ENCODE assay signal across 8 cellular contexts in the genomic region with DNA sequence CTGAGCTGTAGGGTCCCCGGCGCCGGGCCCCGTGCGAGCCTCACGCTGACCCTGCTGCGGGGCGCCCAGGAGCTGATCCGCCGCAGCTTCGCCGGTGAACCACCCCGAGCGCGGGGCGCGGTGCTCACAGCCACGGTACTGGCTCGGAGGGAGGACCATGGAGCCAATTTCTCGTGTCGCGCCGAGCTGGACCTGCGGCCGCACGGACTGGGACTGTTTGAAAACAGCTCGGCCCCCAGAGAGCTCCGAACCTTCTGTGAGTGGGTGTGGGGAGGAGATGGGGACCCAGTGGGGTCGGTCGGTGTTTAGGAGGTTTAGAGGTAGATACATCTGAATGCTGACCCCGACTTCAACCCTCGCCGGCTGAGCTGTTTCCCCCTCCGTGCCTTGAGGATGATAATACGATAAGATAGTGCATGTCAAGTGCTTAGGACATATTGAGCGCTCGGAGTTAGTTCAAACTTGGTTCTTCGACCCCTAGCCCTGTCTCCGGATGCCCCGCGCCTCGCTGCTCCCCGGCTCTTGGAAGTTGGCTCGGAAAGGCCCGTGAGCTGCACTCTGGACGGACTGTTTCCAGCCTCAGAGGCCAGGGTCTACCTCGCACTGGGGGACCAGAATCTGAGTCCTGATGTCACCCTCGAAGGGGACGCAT. TPM values are rescaled to one million over a fixed set of nuclear protein-coding genes. Genes with fewer than 3 reads are reported as not detected.
A peak's percentile ranks its signal among the peaks of the same experiment; 100 is the strongest.
DNase-seq lines count a peak whose midpoint lies in the region; ATAC-seq and TF ChIP-seq lines count a peak whose summit lies in the region.
"Had no signal": no experiment of that assay in that cellular context is flagged by ENCODE, and none has a peak within 500 bp of the region (broad histone marks: within the 10 kb centered on the region; RNA-seq: fewer than 3 reads in every experiment).

No MANE protein-coding gene starts in this region.

- H3K9me2 ChIP-seq in hepatocyte (replicated peaks; ENCODE audit: insufficient read depth): no peaks in the 10 kb centered on the region

- H3K36me3 ChIP-seq in HAP-1 (replicated peaks): peaks cover 10% of the 10 kb centered on the region
- peaks cover 25% of the 10 kb centered on the region for H3K36me3 ChIP-seq in WERI-Rb-1
- H3K36me3 ChIP-seq in hepatocyte (replicated peaks; ENCODE audit: insufficient read depth, low read depth): no peaks in the 10 kb centered on the region
- H3K36me3 ChIP-seq in spleen: no peaks in the 10 kb centered on the region

- H3K79me2 ChIP-seq in hepatocyte: no peaks in the 10 kb centered on the region

- 8% methylated on average over 49 of the region's 49 CpGs for WGBS in hepatocyte (ENCODE audit: low lambda C conversion rate, missing lambda C conversion rate)
- WGBS in spleen, 5 donors: 0 to 2% (median 2%) methylated on average over 3 to 49 of the region's 49 CpGs

- TF ChIP-seq CTCF in WERI-Rb-1 (IDR thresholded peaks at IDR 0.05; ENCODE audit: low read depth, low read length) (no peak), hepatocyte (IDR thresholded peaks at IDR 0.05; ENCODE audit: poor library complexity) (no peak), spleen (IDR thresholded peaks at IDR 0.05 in 8 of 11, conservative IDR thresholded peaks at IDR 0.05 in 3 of 11) (no peak)

- in situ Hi-C loops in HAP-1 (cut with MboI; ENCODE audit: low sequenced_read_pairs): no loop called here

- no peaks in the 10 kb centered on the region for H3K27me3 ChIP-seq in HAP-1 (ENCODE audit: low read depth)
- H3K27me3 ChIP-seq in WERI-Rb-1 (ENCODE audit: insufficient read depth, low read depth, severe bottlenecking): peaks cover 9% of the 10 kb centered on the region
- H3K27me3 ChIP-seq in hepatocyte: peaks cover 97% of the 10 kb centered on the region
- H3K27me3 ChIP-seq in spleen (replicated peaks in 1 of 7): peaks cover 20 to 100% (median 95%) of the 10 kb centered on the region in 7 donors

- H3K9me3 ChIP-seq in HAP-1 (no peaks in the 10 kb centered on the region), WERI-Rb-1 (ENCODE audit: severe bottlenecking) (no peaks in the 10 kb centered on the region), hepatocyte (ENCODE audit: low read depth) (no peaks in the 10 kb centered on the region), spleen (no peaks in the 10 kb centered on the region)

- H3K4me3 ChIP-seq in HAP-1 (peak overlapping the region; percentile 51), WERI-Rb-1 (ENCODE audit: low read depth, low read length) (peak overlapping the region; percentile 63), hepatocyte (no peak overlapping the region), spleen (peak overlapping the region; percentile 14 to 70 (median 43))

- DNase-seq in HAP-1 (ENCODE audit: low spot score in 2 of 2) (no peak), WERI-Rb-1 (no peak), hepatocyte (ENCODE audit: low spot score) (no peak), spleen (no peak), GOT3 (lab: John Stamatoyannopoulos, UW) (no peak)

- no peaks in the 10 kb centered on the region for H4K20me1 ChIP-seq in hepatocyte (ENCODE audit: insufficient read depth, poor library complexity, severe bottlenecking)

- intact Hi-C loops in spleen (cut with DNase I; ENCODE audit: low total_unique reads): no loop called here

- no peak for TF ChIP-seq POLR2A in spleen (IDR thresholded peaks at IDR 0.05)

- H3K4me2 ChIP-seq in hepatocyte: peak overlapping the region; percentile 80

- peak overlapping the region; percentile 41 for H2AFZ ChIP-seq in hepatocyte

- H3K4me1 ChIP-seq in HAP-1: peaks cover 14% of the 10 kb centered on the region
- H3K4me1 ChIP-seq in hepatocyte (ENCODE audit: insufficient read depth): peaks cover 46% of the 10 kb centered on the region
- H3K4me1 ChIP-seq in spleen: peaks cover 67 to 100% (median 90%) of the 10 kb centered on the region in 6 donors

- no peak overlapping the region for H3K27ac ChIP-seq in WERI-Rb-1
- H3K27ac ChIP-seq in hepatocyte: no peak overlapping the region
- peak overlapping the region in 4 of 8 donors; percentile 8 to 20 (median 14) for H3K27ac ChIP-seq in spleen

- no peak for ATAC-seq in HG02970 (IDR thresholded peaks at IDR 0.05; ENCODE audit: low FRiP score, unreplicated experiment)
- no peak for ATAC-seq in HG03571 (IDR thresholded peaks at IDR 0.05; ENCODE audit: unreplicated experiment)

RNA-seq across cellular contexts. Expression of a gene that starts 1.9 kb away (rescaled TPM):
- total RNA-seq in hepatocyte (0.23 and 0.92 TPM in 2 replicates), spleen (1 to 10 TPM in 4 of 7 donors, under 1 TPM in 3; 0.33 to 1.4 (median 1.0) TPM)
- polyA plus RNA-seq in hepatocyte (0.57 and 3.3 TPM in 2 replicates), spleen (under 1 TPM; 0.07 to 0.29 (median 0.21) TPM)

RNA-seq across cellular contexts. Expression of a gene that starts 4.9 kb away (rescaled TPM):
- total RNA-seq in hepatocyte (4.5 and 7.9 TPM in 2 replicates), spleen (1 to 10 TPM; 1.2 to 3.7 (median 1.6) TPM)
- polyA plus RNA-seq in hepatocyte (1.6 and 5.6 TPM in 2 replicates), spleen (under 1 TPM; 0.48 to 0.57 (median 0.49) TPM)
- total RNA-seq: HT1080 had no signal

RNA-seq across cellular contexts. Expression of a gene that starts 17.9 kb away (rescaled TPM):
- total RNA-seq in hepatocyte (2.6 and 5.8 TPM in 2 replicates), spleen (1 to 10 TPM; 2.7 to 7.0 (median 3.2) TPM)
- polyA plus RNA-seq in hepatocyte (10.3 TPM in 2 replicates), spleen (10 to 100 TPM; 11.6 to 24.1 (median 19.7) TPM)

RNA-seq across cellular contexts. Expression of a gene that starts 20.8 kb away (rescaled TPM):
- total RNA-seq in hepatocyte (19.9 and 25.6 TPM in 2 replicates), spleen (100 to 1,000 TPM in 5 of 7 donors, 10 to 100 TPM in 2; 84.4 to 163 (median 116) TPM)
- polyA plus RNA-seq in hepatocyte (19.6 and 25.2 TPM in 2 replicates), spleen (10 to 100 TPM; 12.8 to 22.2 (median 15.1) TPM)

RNA-seq across cellular contexts. Expression of a gene that starts 24.1 kb away (rescaled TPM):
- 16.9 and 24.9 TPM in 2 replicates for total RNA-seq in hepatocyte
- 45.1 and 49.3 TPM in 2 replicates for polyA plus RNA-seq in hepatocyte
- 10 to 100 TPM in 6 of 7 donors, 1 to 10 TPM in 1; 9.1 to 28.1 (median 11.2) TPM for total RNA-seq in spleen
- 10 to 100 TPM; 16.1 to 27.9 (median 19.8) TPM for polyA plus RNA-seq in spleen
